ENCODE assay signal across 13 cellular contexts in the genomic region with DNA sequence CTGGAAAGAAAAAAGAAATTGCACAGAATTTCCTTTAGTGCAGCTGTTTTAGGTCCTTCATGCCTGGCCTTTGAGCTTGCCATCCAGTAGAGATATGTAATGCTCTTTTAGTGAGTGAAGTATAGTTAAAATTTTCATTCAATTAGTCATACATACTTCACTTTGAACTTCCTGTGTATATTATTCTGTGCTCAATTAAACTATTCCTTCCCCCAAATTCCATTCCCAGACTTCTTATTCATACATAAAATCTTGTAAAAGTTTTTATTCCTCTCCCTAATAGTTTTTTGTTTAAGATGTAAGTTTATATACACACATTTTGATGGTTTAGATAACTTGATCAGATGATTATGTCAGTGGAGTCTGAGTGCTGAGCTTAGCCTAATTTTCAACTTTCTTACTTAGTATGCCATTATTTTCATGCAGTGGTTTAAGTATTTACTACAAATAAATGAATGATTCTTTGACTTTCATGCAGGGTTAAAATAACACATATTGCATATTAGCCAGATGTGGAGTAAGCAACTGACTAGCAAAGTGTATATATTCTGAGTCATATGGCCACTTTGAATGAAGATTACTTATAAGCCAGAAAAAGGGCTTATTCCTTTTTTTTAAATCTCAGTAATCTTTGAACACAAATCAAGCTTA. TPM values are rescaled to one million over a fixed set of nuclear protein-coding genes. Genes with fewer than 3 reads are reported as not detected.
DNase-seq lines count a peak whose midpoint lies in the region; TF ChIP-seq lines count a peak whose summit lies in the region.
"Had no signal": no experiment of that assay in that cellular context is flagged by ENCODE, and none has a peak within 500 bp of the region (broad histone marks: within the 10 kb centered on the region; RNA-seq: fewer than 3 reads in every experiment).

No MANE protein-coding gene starts in this region.

- H3K4me1 Mint-ChIP-seq in Calu3 (ENCODE audit: low read depth, unreplicated experiment), result peaks cover 35% of the 10 kb centered on the region
- H3K4me1 Mint-ChIP-seq in mesothelial cell of epicardium, result peaks cover 26% of the 10 kb centered on the region
- H3K4me1 Mint-ChIP-seq: naive B cell had no signal

- H3K9me3 ChIP-seq in colonic mucosa, result no peaks in the 10 kb centered on the region

- H3K4me3 ChIP-seq in colonic mucosa, result no peak overlapping the region

- no peak for TF ChIP-seq CTCF in Calu3 (IDR thresholded peaks at IDR 0.05; ENCODE audit: unreplicated experiment)
- no peak for TF ChIP-seq CTCF in mesothelial cell of epicardium (IDR thresholded peaks at IDR 0.05; ENCODE audit: unreplicated experiment)
- TF ChIP-seq CTCF in colonic mucosa (IDR thresholded peaks at IDR 0.05), result no peak

- H3K27ac Mint-ChIP-seq in Calu3 (ENCODE audit: unreplicated experiment) (peak overlapping the region; percentile 95), mesothelial cell of epicardium (peak overlapping the region; percentile 23)
- H3K27ac Mint-ChIP-seq: activated T-cell treated with anti-CD3 and anti-CD28 coated beads, Interleukin-2, amount 50 U/mL, for 72 hours; stimulated activated naive CD8-positive, alpha-beta T cell treated with anti-CD3 and anti-CD28 coated beads, Interleukin-15, Interleukin-2, amounts not matched to agents 100 ng/mL and 50 ng/mL, for 24 hours had no signal

- CTCF ChIA-PET in Calu3 (lab: Charles Lee), result interaction anchor here (0.6 to 1.9 kb wide), 3 partner anchors 19 to 72 kb away, joined by 3 to 5 read pairs (median 3); no protein-coding TSS in a partner anchor

- intact Hi-C loops in Calu3 (cut with micrococcal nuclease; ENCODE audit: unreplicated experiment), result no loop called here
- intact Hi-C loops in colonic mucosa (cut with DNase I), result no loop called here

- H3K27me3 Mint-ChIP-seq in Calu3 (ENCODE audit: unreplicated experiment), result no peaks in the 10 kb centered on the region
- H3K27me3 Mint-ChIP-seq in mesothelial cell of epicardium (ENCODE audit: low read depth), result no peaks in the 10 kb centered on the region
- H3K27me3 Mint-ChIP-seq: naive B cell; stimulated activated naive CD8-positive, alpha-beta T cell treated with anti-CD3 and anti-CD28 coated beads, Interleukin-15, Interleukin-2, amounts not matched to agents 100 ng/mL and 50 ng/mL, for 24 hours had no signal

- H3K9ac ChIP-seq in colonic mucosa (ENCODE audit: low read depth in 2 of 2, low read length in 2 of 2), result no peak overlapping the region

- no TSS peak for BruUV-seq in Calu3 (replicated peaks; lab: Mats Ljungman, UMichigan)

- no peaks in the 10 kb centered on the region for H3K36me3 ChIP-seq in colonic mucosa

- H3K27ac ChIP-seq in colonic mucosa, result no peak overlapping the region

- no peaks in the 10 kb centered on the region for H3K4me1 ChIP-seq in colonic mucosa

- DNase-seq in Calu3 (no peak), NCI-H460 (ENCODE audit: extremely low read depth, low read depth) (peak; percentile 30), dedifferentiated amniotic fluid mesenchymal stem cell (ENCODE audit: extremely low spot score) (peak; percentile 68), mesothelial cell of epicardium (ENCODE audit: low spot score in 2 of 2, unreplicated experiment in 2 of 2) (no peak), colonic mucosa (no peak), NCI-H69 (lab: John Stamatoyannopoulos, UW) (no peak), NCI-H1092 treated with DMSO at 0.1 percent for 48 hours (lab: John Stamatoyannopoulos, UW) (no peak), DMS 273 treated with DMSO at 0.1 percent for 48 hours (lab: John Stamatoyannopoulos, UW) (no peak)
- DNase-seq: activated CD4-positive, CD25-positive, alpha-beta regulatory T cell; activated T-cell treated with anti-CD3 and anti-CD28 coated beads, Interleukin-2, amount 50 U/mL, for 72 hours; cortex of kidney; naive B cell had no signal

- no peaks in the 10 kb centered on the region for H3K9me3 Mint-ChIP-seq in Calu3 (ENCODE audit: low read depth, unreplicated experiment)
- H3K9me3 Mint-ChIP-seq in mesothelial cell of epicardium, result no peaks in the 10 kb centered on the region
- H3K9me3 Mint-ChIP-seq: activated T-cell treated with anti-CD3 and anti-CD28 coated beads, Interleukin-2, amount 50 U/mL, for 72 hours; naive B cell; stimulated activated naive CD8-positive, alpha-beta T cell treated with anti-CD3 and anti-CD28 coated beads, Interleukin-15, Interleukin-2, amounts not matched to agents 100 ng/mL and 50 ng/mL, for 24 hours had no signal

- H3K4me3 Mint-ChIP-seq in Calu3 (ENCODE audit: low read depth, unreplicated experiment) (no peak overlapping the region), mesothelial cell of epicardium (no peak overlapping the region)
- H3K4me3 Mint-ChIP-seq: activated T-cell treated with anti-CD3 and anti-CD28 coated beads, Interleukin-2, amount 50 U/mL, for 72 hours; naive B cell; stimulated activated naive CD8-positive, alpha-beta T cell treated with anti-CD3 and anti-CD28 coated beads, Interleukin-15, Interleukin-2, amounts not matched to agents 100 ng/mL and 50 ng/mL, for 24 hours had no signal

- H3K36me3 Mint-ChIP-seq in Calu3 (ENCODE audit: insufficient read depth, unreplicated experiment) (no peaks in the 10 kb centered on the region), mesothelial cell of epicardium (peaks cover 19% of the 10 kb centered on the region)

- no peaks in the 10 kb centered on the region for H3K27me3 ChIP-seq in colonic mucosa

RNA-seq across cellular contexts. Expression of a gene that starts 42.5 kb away (rescaled TPM):
- 23.7 and 26.4 TPM in 2 replicates for total RNA-seq in Calu3 (2022)
- 68.6 and 70.3 TPM in 2 replicates for total RNA-seq in NCI-H460 (2014; rRNA removed; shearing (Covaris generic))
- polyA plus RNA-seq in NCI-H460 (2014; cell fraction: nucleus; rRNA removed), result 47.6 and 69.5 TPM in 2 replicates
- total RNA-seq in mesothelial cell of epicardium, result 26.4 to 30.2 TPM (median 30.0 TPM) in 3 replicates
- total RNA-seq in colonic mucosa, result 10 to 100 TPM; 27.8 to 31.7 TPM

Comparison
In these comparisons a context has a peak if more than half of its experiments do, and no peak if none do; other contexts are left out.
1. DNase-seq: peak in NCI-H460 (single experiment) and dedifferentiated amniotic fluid mesenchymal stem cell (single experiment); none in Calu3 (single experiment), mesothelial cell of epicardium (0 of 2), colonic mucosa (single experiment), NCI-H69 (single experiment), NCI-H1092 treated with DMSO at 0.1 percent for 48 hours (single experiment) and DMS 273 treated with DMSO at 0.1 percent for 48 hours (single experiment).